8 cellular contexts compared by ENCODE assay signal in the genomic region with DNA sequence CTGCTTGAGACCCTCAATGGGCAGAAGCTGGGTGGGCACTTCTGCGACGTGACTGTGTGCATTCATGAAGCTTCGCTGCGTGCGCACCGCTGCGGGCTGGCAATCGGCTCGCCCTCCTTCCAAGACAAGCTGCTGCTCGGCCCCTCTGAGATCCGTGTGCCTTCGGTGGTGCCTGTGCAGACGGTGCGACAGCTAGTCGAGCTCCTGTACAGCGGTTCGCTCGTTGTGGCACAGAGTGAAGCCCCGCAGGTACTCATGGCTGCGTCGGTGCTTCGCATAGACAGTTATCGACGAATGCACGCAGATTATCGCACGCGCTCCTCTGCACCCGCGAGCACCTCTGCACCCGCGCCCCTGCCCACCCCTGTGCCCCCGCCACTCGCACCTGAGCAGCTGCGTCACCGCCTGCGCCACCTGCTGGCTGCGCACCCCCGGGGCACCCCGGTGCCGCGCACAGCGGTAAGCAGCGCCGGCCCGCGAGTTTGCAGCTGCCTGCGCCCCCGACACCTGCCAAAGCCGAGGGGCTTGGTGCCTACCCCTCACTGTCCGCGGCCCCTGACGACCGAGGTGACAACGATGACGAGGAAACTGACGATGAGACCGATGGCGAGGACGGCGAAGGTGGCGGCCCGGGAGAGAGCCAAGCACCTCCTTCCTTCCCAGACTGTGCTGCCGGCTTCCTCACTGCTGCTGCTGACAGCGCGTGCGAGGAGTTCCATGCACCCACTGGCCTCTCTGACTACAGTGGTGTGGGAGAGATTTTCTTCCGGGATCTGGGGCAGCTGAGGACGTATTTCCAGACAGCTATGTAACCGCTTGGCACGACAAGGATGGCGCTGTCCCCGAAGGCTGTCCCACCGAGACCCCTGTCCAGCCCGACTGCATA.
A peak's percentile ranks its signal among the peaks of the same experiment; 100 is the strongest.
DNase-seq lines count a peak whose midpoint lies in the region; ATAC-seq and TF ChIP-seq lines count a peak whose summit lies in the region.
"Not testable (repeated sequence)": the region's sequence is repeated elsewhere in the genome, so short reads cannot be mapped to it uniquely, and the experiment has no call there.

No MANE protein-coding gene starts in this region.

- peak; percentile 93 for ATAC-seq in CD8-positive, alpha-beta T cell
- ATAC-seq in GM21381 (IDR thresholded peaks at IDR 0.05; ENCODE audit: unreplicated experiment) (peak; percentile 74), HG03097 (IDR thresholded peaks at IDR 0.05; ENCODE audit: low FRiP score, unreplicated experiment) (peak; percentile 59), Panc1 (peak; percentile 81), Right ventricle myocardium superior (ENCODE audit: poor library complexity) (peak; percentile 88), memory B cell (ENCODE audit: low read depth) (peak; percentile 78)
- peak; percentile 84 for ATAC-seq in activated T-helper 17 cell treated with anti-CD3 and anti-CD28 coated beads, Interleukin-2, amount 50 U/mL, for 72 hours (replicated peaks)
- peak; percentile 86 to 87 for ATAC-seq in stimulated activated naive B cell treated with anti-CD40 and anti-IgM and Interleukin-4, amounts not matched to agents 10 μg/mL and 1 μg/mL and 100 μg/mL, for 72 hours (replicated peaks)

- not testable (repeated sequence) for H3K4me3 ChIP-seq in CD8-positive, alpha-beta T cell (ENCODE audit: low read depth, low read length); Panc1 (ENCODE audit: low read depth in 2 of 2, low read length in 2 of 2)

- not testable (repeated sequence) for H3K9me3 Mint-ChIP-seq in CD8-positive, alpha-beta T cell; activated T-helper 17 cell treated with anti-CD3 and anti-CD28 coated beads, Interleukin-2, amount 50 U/mL, for 72 hours; memory B cell; stimulated activated naive B cell treated with anti-CD40 and anti-IgM and Interleukin-4, amounts not matched to agents 10 μg/mL and 1 μg/mL and 100 μg/mL, for 72 hours

- H3K36me3 ChIP-seq in CD8-positive, alpha-beta T cell (ENCODE audit: insufficient read depth, low read length); Panc1 (ENCODE audit: control insufficient read depth, insufficient read depth, low read length): not testable (repeated sequence)

- H3K27me3 ChIP-seq in CD8-positive, alpha-beta T cell (ENCODE audit: insufficient read depth, low read length); Panc1 (ENCODE audit: control insufficient read depth, insufficient read depth, low read length): not testable (repeated sequence)

- intact Hi-C loops in CD8-positive, alpha-beta T cell (cut with DNase I, micrococcal nuclease); Panc1 (cut with micrococcal nuclease; ENCODE audit: unreplicated experiment); Right ventricle myocardium superior (cut with DNase I): not testable (repeated sequence)

- not testable (repeated sequence) for DNase-seq in CD8-positive, alpha-beta T cell; Panc1 (ENCODE audit: low read depth, low spot score); Right ventricle myocardium superior; memory B cell (ENCODE audit: low spot score in 2 of 2); stimulated activated naive B cell treated with anti-CD40 and anti-IgM and Interleukin-4, amounts not matched to agents 10 μg/mL and 1 μg/mL and 100 μg/mL, for 72 hours

- not testable (repeated sequence) for H3K4me3 Mint-ChIP-seq in CD8-positive, alpha-beta T cell; activated T-helper 17 cell treated with anti-CD3 and anti-CD28 coated beads, Interleukin-2, amount 50 U/mL, for 72 hours; memory B cell; stimulated activated naive B cell treated with anti-CD40 and anti-IgM and Interleukin-4, amounts not matched to agents 10 μg/mL and 1 μg/mL and 100 μg/mL, for 72 hours

- H3K9me3 ChIP-seq in CD8-positive, alpha-beta T cell (ENCODE audit: low read length); Panc1 (ENCODE audit: control insufficient read depth, insufficient read depth, low read depth, low read length): not testable (repeated sequence)

- CTCF ChIA-PET in CD8-positive, alpha-beta T cell (lab: Charles Lee); Panc1 (lab: Charles Lee): not testable (repeated sequence)

- H3K27ac Mint-ChIP-seq in CD8-positive, alpha-beta T cell; activated T-helper 17 cell treated with anti-CD3 and anti-CD28 coated beads, Interleukin-2, amount 50 U/mL, for 72 hours; memory B cell; stimulated activated naive B cell treated with anti-CD40 and anti-IgM and Interleukin-4, amounts not matched to agents 10 μg/mL and 1 μg/mL and 100 μg/mL, for 72 hours: not testable (repeated sequence)

- not testable (repeated sequence) for TF ChIP-seq CTCF in CD8-positive, alpha-beta T cell (IDR thresholded peaks at IDR 0.05); Panc1 (IDR thresholded peaks at IDR 0.05)

- TSS peak; percentile 7 for BruUV-seq in Panc1 (replicated peaks; lab: Mats Ljungman, UMichigan)

- not testable (repeated sequence) for H3K4me1 ChIP-seq in CD8-positive, alpha-beta T cell (ENCODE audit: insufficient read depth, low read length); Panc1 (ENCODE audit: control insufficient read depth, insufficient read depth, low read length)

- H3K36me3 Mint-ChIP-seq in CD8-positive, alpha-beta T cell; activated T-helper 17 cell treated with anti-CD3 and anti-CD28 coated beads, Interleukin-2, amount 50 U/mL, for 72 hours (ENCODE audit: low read depth); memory B cell; stimulated activated naive B cell treated with anti-CD40 and anti-IgM and Interleukin-4, amounts not matched to agents 10 μg/mL and 1 μg/mL and 100 μg/mL, for 72 hours: not testable (repeated sequence)

- in situ Hi-C loops in Panc1 (cut with HindIII; ENCODE audit: low pct_unique_long_range_greater_than_20kb, low sequenced_read_pairs): not testable (repeated sequence)

- not testable (repeated sequence) for H3K4me1 Mint-ChIP-seq in CD8-positive, alpha-beta T cell (ENCODE audit: low read depth); activated T-helper 17 cell treated with anti-CD3 and anti-CD28 coated beads, Interleukin-2, amount 50 U/mL, for 72 hours; memory B cell; stimulated activated naive B cell treated with anti-CD40 and anti-IgM and Interleukin-4, amounts not matched to agents 10 μg/mL and 1 μg/mL and 100 μg/mL, for 72 hours

- not testable (repeated sequence) for H3K27me3 Mint-ChIP-seq in CD8-positive, alpha-beta T cell (ENCODE audit: low read depth); activated T-helper 17 cell treated with anti-CD3 and anti-CD28 coated beads, Interleukin-2, amount 50 U/mL, for 72 hours; memory B cell; stimulated activated naive B cell treated with anti-CD40 and anti-IgM and Interleukin-4, amounts not matched to agents 10 μg/mL and 1 μg/mL and 100 μg/mL, for 72 hours

- POLR2A ChIA-PET in CD8-positive, alpha-beta T cell (lab: Charles Lee); Panc1 (lab: Charles Lee): not testable (repeated sequence)

- H3K27ac ChIP-seq in CD8-positive, alpha-beta T cell (ENCODE audit: low read depth, low read length); Panc1 (ENCODE audit: low read length): not testable (repeated sequence)
